8 cellular contexts compared by ENCODE assay signal in the genomic region with DNA sequence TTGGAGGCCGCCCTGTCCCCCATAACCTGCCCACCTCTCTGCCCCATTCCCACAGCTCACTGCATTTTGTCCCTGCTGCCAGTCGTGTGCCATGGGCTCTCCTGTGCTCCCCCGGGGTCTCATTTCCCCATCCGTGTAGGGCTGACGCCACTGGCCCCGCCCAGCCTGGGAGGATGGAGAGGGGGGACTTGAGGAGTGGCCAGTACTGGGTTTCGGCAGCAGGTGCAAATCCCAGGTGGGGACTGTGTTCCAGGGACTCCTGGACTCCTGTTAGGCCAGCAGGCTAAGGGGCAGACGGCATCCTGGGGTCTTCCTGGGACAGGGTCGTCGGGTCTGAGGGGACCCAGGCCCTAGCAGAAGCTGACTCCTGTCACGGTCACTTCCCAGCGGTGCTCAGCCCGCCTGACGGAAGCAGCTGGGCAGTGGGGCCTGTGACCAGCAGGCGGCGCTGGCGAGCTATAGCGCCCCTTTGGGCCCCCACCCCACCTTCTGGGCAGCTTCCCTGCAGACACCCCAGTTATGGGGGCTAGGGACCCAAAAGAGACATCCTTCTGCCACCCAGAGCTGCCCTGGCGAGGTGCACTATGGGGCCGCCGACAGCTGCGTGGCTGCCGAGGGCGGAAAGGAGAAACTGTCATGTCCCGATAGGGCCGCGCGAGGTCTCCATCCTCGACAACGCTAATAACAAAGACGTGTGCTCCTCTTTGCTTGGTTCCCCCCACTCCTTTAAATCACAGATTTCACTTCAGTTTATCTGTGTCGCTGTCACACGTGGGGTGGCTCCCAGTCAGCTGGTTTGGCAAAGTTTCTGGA. TPM values are rescaled to one million over a fixed set of nuclear protein-coding genes. Genes with fewer than 3 reads are reported as not detected.
DNase-seq lines count a peak whose midpoint lies in the region; FAIRE-seq and TF ChIP-seq lines count a peak whose summit lies in the region.

No MANE protein-coding gene starts in this region.

- no peaks in the 10 kb centered on the region for H3K9me3 ChIP-seq in mucosa of rectum (ENCODE audit: control insufficient read depth in 2 of 2, low read length in 2 of 2)

- H3K36me3 ChIP-seq in mucosa of rectum (ENCODE audit: control insufficient read depth in 2 of 2, insufficient read depth in 2 of 2, low read length in 2 of 2): peaks cover 18 to 26% of the 10 kb centered on the region in 2 donors

- peak; percentile 91 for DNase-seq in 8988T
- peak; percentile 69 for DNase-seq in GM12892 (ENCODE audit: insufficient read length)
- DNase-seq in NCI-H2227 (lab: John Stamatoyannopoulos, UW; ENCODE audit: unreplicated experiment): peak; percentile 70
- peak in 2 of 3 experiments; percentile 60 to 64 for DNase-seq in activated CD8-positive, alpha-beta memory T cell treated with anti-CD3 and anti-CD28 coated beads for 48 hours (ENCODE audit: low read depth in 2 of 3, low spot score in 2 of 3)
- DNase-seq in endothelial cell (ENCODE audit: low spot score): peak; percentile 68
- peak; percentile 79 for DNase-seq in stimulated activated CD8-positive, alpha-beta memory T cell treated with anti-CD3 and anti-CD28 coated beads, Interleukin-4, amount 100 ng/mL, for 48 hours
- DNase-seq in NCI-H2029 treated with DMSO at 0.1 percent for 48 hours (lab: John Stamatoyannopoulos, UW): no peak

- no peak overlapping the region for H3K27ac ChIP-seq in mucosa of rectum (ENCODE audit: low read depth in 2 of 2, low read length in 2 of 2)

- TF ChIP-seq CTCF in endothelial cell (IDR thresholded peaks at IDR 0.05; ENCODE audit: unreplicated experiment): peak; percentile 99

- H3K27me3 Mint-ChIP-seq in endothelial cell (ENCODE audit: unreplicated experiment): peaks cover 6% of the 10 kb centered on the region

- peaks cover 7% of the 10 kb centered on the region for H3K36me3 Mint-ChIP-seq in endothelial cell (ENCODE audit: low read depth, unreplicated experiment)

- no peak for TF ChIP-seq POLR2A in GM12892 (IDR thresholded peaks at IDR 0.05; ENCODE audit: low read depth, low read length)

- H3K27ac Mint-ChIP-seq in endothelial cell (ENCODE audit: unreplicated experiment): no peak overlapping the region

- H3K4me1 Mint-ChIP-seq in endothelial cell (ENCODE audit: unreplicated experiment): peaks cover 15% of the 10 kb centered on the region

- H3K4me3 Mint-ChIP-seq in endothelial cell (ENCODE audit: unreplicated experiment): peak overlapping the region; percentile 31

- peak overlapping the region; percentile 31 to 56 for H3K4me3 ChIP-seq in mucosa of rectum (ENCODE audit: low read length in 2 of 2)

- peak; percentile 79 for FAIRE-seq in GM12892 (lab: Jason Lieb, UNC)

- peaks cover 11 to 19% of the 10 kb centered on the region in 2 donors for H3K4me1 ChIP-seq in mucosa of rectum (ENCODE audit: control insufficient read depth in 2 of 2, insufficient read depth in 2 of 2, low read length in 2 of 2)

- H3K9ac ChIP-seq in mucosa of rectum (ENCODE audit: low read depth in 1 of 2, low read length in 2 of 2): peak overlapping the region; percentile 47 to 55

- no peaks in the 10 kb centered on the region for H3K9me3 Mint-ChIP-seq in endothelial cell (ENCODE audit: unreplicated experiment)

- no peaks in the 10 kb centered on the region for H3K27me3 ChIP-seq in mucosa of rectum (ENCODE audit: control insufficient read depth in 2 of 2, insufficient read depth in 2 of 2, low read length in 2 of 2)

RNA-seq across cellular contexts. Expression of a gene that starts 1.0 kb away (rescaled TPM):
- polyA plus RNA-seq in GM12892 (2012; ENCODE audit: missing spikeins): 0.06 TPM
- 18.3 TPM for total RNA-seq in endothelial cell (ENCODE audit: unreplicated experiment)

RNA-seq across cellular contexts. Expression of a gene that starts 24.4 kb away (rescaled TPM):
- not detected for polyA plus RNA-seq in GM12892 (2012; ENCODE audit: missing spikeins)
- not detected for total RNA-seq in endothelial cell (ENCODE audit: unreplicated experiment)
